Comparison of ENCODE assay signal across 9 cellular contexts in genomic region chr11:111913997-111914396, GRCh38. TPM values are rescaled to one million over a fixed set of nuclear protein-coding genes. Genes with fewer than 3 reads are reported as not detected.
DNase-seq lines count a peak whose midpoint lies in the region; ATAC-seq, FAIRE-seq and TF ChIP-seq lines count a peak whose summit lies in the region.
"Had no signal": no experiment of that assay in that cellular context is flagged by ENCODE, and none has a peak within 500 bp of the region (broad histone marks: within the 10 kb centered on the region; RNA-seq: fewer than 3 reads in every experiment).

No MANE protein-coding gene starts in this region.

- H2BK12ac ChIP-seq in H1 (ENCODE audit: low read depth, low read length), result peak overlapping the region; percentile 98; the same call in 1 of the 2 replicates

- no peak overlapping the region for H3K9ac ChIP-seq in H1 (replicated peaks in 1 of 4; ENCODE audit: extremely low read depth in 1 of 4, low read depth in 3 of 4, low read length in 3 of 4)
- no peak overlapping the region for H3K9ac ChIP-seq in MM.1S (ENCODE audit: low read length)

- H3K27me3 ChIP-seq in MG63 (no peaks in the 10 kb centered on the region), H1 (replicated peaks in 1 of 4; ENCODE audit: control insufficient read depth in 3 of 4, extremely low read depth in 1 of 4, insufficient read depth in 3 of 4, low read length in 3 of 4) (no peaks in the 10 kb centered on the region), lung (ENCODE audit: control insufficient read depth, insufficient read depth) (no peaks in the 10 kb centered on the region), thoracic aorta (replicated peaks; ENCODE audit: insufficient read depth) (no peaks in the 10 kb centered on the region), MM.1S (replicated peaks; ENCODE audit: insufficient read depth, low read length) (no peaks in the 10 kb centered on the region; the same call in 1 of the 2 replicates), PC-9 (ENCODE audit: insufficient read depth, low read depth) (no peaks in the 10 kb centered on the region)

- no peak overlapping the region for H3K14ac ChIP-seq in H1 (ENCODE audit: insufficient read length)

- H3K4ac ChIP-seq in H1 (replicated peaks; ENCODE audit: insufficient read length, low read depth, low read length), result no peak overlapping the region

- H4K91ac ChIP-seq in H1 (replicated peaks; ENCODE audit: insufficient read length, low read length), result peak overlapping the region; percentile 29

- H3K9me2 ChIP-seq in MM.1S (replicated peaks; ENCODE audit: insufficient read depth, low read length) (no peaks in the 10 kb centered on the region), PC-9 (ENCODE audit: insufficient read depth) (peaks cover 3% of the 10 kb centered on the region; the same call in 1 of the 2 replicates)

- H3K4me1 ChIP-seq in H1 (replicated peaks in 1 of 4; ENCODE audit: control insufficient read depth in 3 of 4, insufficient read depth in 4 of 4, low read length in 3 of 4), result peaks cover 3 to 19% (median 11%) of the 10 kb centered on the region in 4 experiments
- no peaks in the 10 kb centered on the region for H3K4me1 ChIP-seq in lung (ENCODE audit: control insufficient read depth in 2 of 2, insufficient read depth in 2 of 2, low read length in 2 of 2)
- peaks cover 10 to 42% of the 10 kb centered on the region in 2 donors for H3K4me1 ChIP-seq in thoracic aorta (ENCODE audit: control insufficient read depth in 1 of 2, low read depth in 2 of 2)
- no peaks in the 10 kb centered on the region for H3K4me1 ChIP-seq in MM.1S (ENCODE audit: low read length)
- peaks cover 17% of the 10 kb centered on the region for H3K4me1 ChIP-seq in PC-9 (replicated peaks; ENCODE audit: insufficient read depth)

- H3F3A ChIP-seq in MM.1S (ENCODE audit: insufficient read depth, low read length) (no peaks in the 10 kb centered on the region; the same call in 1 of the 2 replicates), PC-9 (ENCODE audit: insufficient read depth, low read depth) (peaks cover 11% of the 10 kb centered on the region; the same call in 1 of the 2 replicates)

- TF ChIP-seq EP300 in H1 (IDR thresholded peaks at IDR 0.05; ENCODE audit: borderline replicate concordance in 1 of 2, low read depth in 2 of 2, low read length in 2 of 2), result no peak

- peak overlapping the region; percentile 93; the same call in 1 of the 2 replicates for H2BK20ac ChIP-seq in H1 (ENCODE audit: low read length)

- H3K23ac ChIP-seq in H1 (ENCODE audit: insufficient read length), result no peak overlapping the region

- CTCF ChIA-PET in H1 (lab: Charles Lee; ENCODE audit: partially characterized antibody) (interaction anchor here (0.7 to 3.5 kb wide), 11 partner anchors 10 to 200 kb away, joined by 3 to 23 read pairs (median 4); partner anchors contain the start of gene DIXDC1), PC-9 (lab: Charles Lee) (no interaction called here)

- H3K56ac ChIP-seq in H1 (replicated peaks; ENCODE audit: insufficient read length, low read depth, low read length), result no peak overlapping the region

- no peak overlapping the region for H2BK5ac ChIP-seq in H1 (ENCODE audit: low read depth, low read length)

- no peak overlapping the region for H4K5ac ChIP-seq in H1 (ENCODE audit: insufficient read length, low read depth, low read length)

- no peaks in the 10 kb centered on the region for H3K79me2 ChIP-seq in H1 (ENCODE audit: control insufficient read depth in 1 of 2, insufficient read depth in 2 of 2, low read length in 2 of 2)
- H3K79me2 ChIP-seq in MM.1S (ENCODE audit: low read length), result no peaks in the 10 kb centered on the region
- H3K79me2 ChIP-seq in PC-9 (ENCODE audit: low read depth), result no peaks in the 10 kb centered on the region

- no TSS peak for BruUV-seq in PC-9 (replicated peaks; lab: Mats Ljungman, UMichigan)

- H3K4me2 ChIP-seq in H1 (ENCODE audit: insufficient read depth in 1 of 2, low read depth in 2 of 2, low read length in 2 of 2) (no peak overlapping the region), MM.1S (ENCODE audit: low read depth, low read length) (no peak overlapping the region), PC-9 (no peak overlapping the region)

- TF ChIP-seq POLR2A in H1 (IDR thresholded peaks at IDR 0.05; ENCODE audit: control extremely low read depth in 1 of 2, low read depth in 2 of 2, low read length in 2 of 2), result no peak

- H3K27ac ChIP-seq in H1 (ENCODE audit: low read depth, low read length), result no peak overlapping the region
- H3K27ac ChIP-seq in lung (ENCODE audit: low read depth in 1 of 2, low read length in 1 of 2), result peak overlapping the region; percentile 52 to 88
- H3K27ac ChIP-seq in thoracic aorta, result peak overlapping the region; percentile 99 to 100
- no peak overlapping the region for H3K27ac ChIP-seq in MM.1S (ENCODE audit: low read length)
- H3K27ac ChIP-seq in PC-9, result no peak overlapping the region

- no peak overlapping the region for H2BK120ac ChIP-seq in H1 (replicated peaks; ENCODE audit: low read depth, low read length)

- no peak overlapping the region for H3K18ac ChIP-seq in H1 (ENCODE audit: extremely low read depth, low read length)

- no peak overlapping the region for H2BK15ac ChIP-seq in H1 (ENCODE audit: low read length)

- no peak for ATAC-seq in lung (ENCODE audit: insufficient read depth, low FRiP score)
- ATAC-seq in thoracic aorta (ENCODE audit: insufficient number of reproducible peaks, low FRiP score, low read depth), result peak; percentile 31
- no peak for ATAC-seq in HG02938 (IDR thresholded peaks at IDR 0.05; ENCODE audit: unreplicated experiment)
- ATAC-seq in HG02588 (IDR thresholded peaks at IDR 0.05; ENCODE audit: unreplicated experiment), result no peak

- no peak overlapping the region for H2AK5ac ChIP-seq in H1 (ENCODE audit: low read depth, low read length)

- peaks cover 4% of the 10 kb centered on the region; the same call in 1 of the 2 replicates for H3K23me2 ChIP-seq in H1 (ENCODE audit: low read depth, low read length)

- FAIRE-seq in H1 (lab: Jason Lieb, UNC), result no peak

- no peak overlapping the region for H2AFZ ChIP-seq in H1 (ENCODE audit: low read length)
- no peak overlapping the region for H2AFZ ChIP-seq in MM.1S (ENCODE audit: low read length)
- no peak overlapping the region for H2AFZ ChIP-seq in PC-9

- no peak overlapping the region for H4K8ac ChIP-seq in H1 (ENCODE audit: extremely low read depth, insufficient read depth, low read length)

- 82% methylated on average over 4 of the region's 4 CpGs; no CpG with 5 or more reads in 1 of the 2 experiments for WGBS in H1 (ENCODE audit: extremely low coverage in 1 of 2, insufficient coverage in 1 of 2, insufficient read length in 1 of 2, insufficient replicate concordance in 2 of 2, low coverage in 1 of 2, low lambda C conversion rate in 2 of 2, missing lambda C conversion rate in 1 of 2), 2 experiments
- 48 to 70% methylated on average over 4 of the region's 4 CpGs for WGBS in lung, 2 donors

- intact Hi-C loops in PC-9 (cut with micrococcal nuclease; ENCODE audit: unreplicated experiment), result no loop called here

- POLR2A ChIA-PET in H1 (lab: Charles Lee; ENCODE audit: partially characterized antibody) (interaction anchor here (1.0 to 2.3 kb wide), 2 partner anchors 13 to 34 kb away, joined by 4 to 8 read pairs; no protein-coding TSS in a partner anchor), PC-9 (lab: Charles Lee; ENCODE audit: unreplicated experiment) (no interaction called here)

- no peaks in the 10 kb centered on the region for H3K79me1 ChIP-seq in H1 (ENCODE audit: low read depth, low read length)

- H3K36me3 ChIP-seq in MG63 (no peaks in the 10 kb centered on the region), H1 (ENCODE audit: control insufficient read depth in 2 of 4, insufficient read depth in 4 of 4, low read length in 3 of 4) (no peaks in the 10 kb centered on the region), lung (ENCODE audit: control insufficient read depth in 2 of 2, insufficient read depth in 2 of 2, low read length in 2 of 2) (peaks cover 0 to 6% of the 10 kb centered on the region in 2 donors), thoracic aorta (no peaks in the 10 kb centered on the region), MM.1S (replicated peaks; ENCODE audit: insufficient read depth, low read length) (no peaks in the 10 kb centered on the region), PC-9 (ENCODE audit: low read depth) (no peaks in the 10 kb centered on the region)

- DNase-seq in MG63 (peak; percentile 53), H1 (ENCODE audit: low read depth in 1 of 2, low spot score in 2 of 2) (no peak), lung (ENCODE audit: low spot score) (no peak), thoracic aorta (ENCODE audit: low spot score) (peak; percentile 47), MM.1S (no peak), PC-9 (no peak)
- DNase-seq: activated CD4-positive, alpha-beta T cell treated with anti-CD3 and anti-CD28 coated beads, Interleukin-2, amount 10 ng/mL, durations not matched to agents 24 days and 14 days had no signal

- H4K20me1 ChIP-seq in H1 (replicated peaks in 1 of 2; ENCODE audit: control insufficient read depth in 1 of 2, insufficient read depth in 2 of 2, low read length in 2 of 2) (no peaks in the 10 kb centered on the region), MM.1S (ENCODE audit: insufficient read depth, low read length) (no peaks in the 10 kb centered on the region), PC-9 (ENCODE audit: insufficient read depth) (no peaks in the 10 kb centered on the region)

- H3K4me3 ChIP-seq in MG63, result no peak overlapping the region
- H3K4me3 ChIP-seq in H1 (ENCODE audit: extremely low read depth in 1 of 4, insufficient read depth in 2 of 4, low read depth in 3 of 4, low read length in 4 of 4), result no peak overlapping the region
- H3K4me3 ChIP-seq in lung, result no peak overlapping the region
- H3K4me3 ChIP-seq in thoracic aorta, result peak overlapping the region; percentile 76
- no peak overlapping the region for H3K4me3 ChIP-seq in MM.1S (ENCODE audit: low read length)
- H3K4me3 ChIP-seq in PC-9, result no peak overlapping the region

- TF ChIP-seq RAD21 in H1 (IDR thresholded peaks at IDR 0.05 in 1 of 2, conservative IDR thresholded peaks at IDR 0.05 in 1 of 2; ENCODE audit: low read depth in 2 of 2, low read length in 2 of 2), result no peak

- no peak for TF ChIP-seq CTCF in H1 (IDR thresholded peaks at IDR 0.05; ENCODE audit: control extremely low read depth in 1 of 3, insufficient read depth in 1 of 3, low read depth in 1 of 3, low read length in 3 of 3)
- TF ChIP-seq CTCF in lung (IDR thresholded peaks at IDR 0.05; ENCODE audit: control extremely low read depth, extremely low read depth), result no peak
- TF ChIP-seq CTCF in thoracic aorta (IDR thresholded peaks at IDR 0.05), result no peak
- TF ChIP-seq CTCF in MM.1S (IDR thresholded peaks at IDR 0.05; ENCODE audit: low read length), result no peak
- TF ChIP-seq CTCF in PC-9 (conservative IDR thresholded peaks at IDR 0.05), result no peak

- H3K9me3 ChIP-seq in MG63 (no peaks in the 10 kb centered on the region), H1 (ENCODE audit: insufficient read depth in 2 of 2, low read depth in 1 of 2, low read length in 1 of 2) (no peaks in the 10 kb centered on the region), lung (ENCODE audit: control insufficient read depth in 2 of 2, insufficient read depth in 1 of 2, low read length in 1 of 2) (no peaks in the 10 kb centered on the region), thoracic aorta (no peaks in the 10 kb centered on the region), MM.1S (replicated peaks; ENCODE audit: insufficient read depth, low read length) (no peaks in the 10 kb centered on the region), PC-9 (ENCODE audit: insufficient read depth, low read depth) (no peaks in the 10 kb centered on the region)

RNA-seq across cellular contexts. Expression of gene HSPB2, which starts 1.5 kb away (rescaled TPM):
- total RNA-seq in MG63 (2014; rRNA removed; shearing (Covaris generic); ENCODE audit: low replicate concordance), result 3.8 TPM in 1 of 2 replicates, not detected in the other
- total RNA-seq in H1 (2021; fragmentation: NEBNext Ultra II Directional; extraction: Animal tissue kit (Norgen Biotek cat#: 25700)), result 0.32 and 1.0 TPM in 2 replicates
- 0.86 and 1.4 TPM in 2 replicates for polyA plus RNA-seq in H1 (2011; rRNA removed)
- 0.66 TPM for polyA plus RNA-seq in H1 (2011; cell fraction: cytosol; rRNA removed)
- 0.77 TPM for polyA plus RNA-seq in H1 (2011; cell fraction: nucleus; rRNA removed)
- 0.44 to 0.58 TPM (median 0.51 TPM) in 3 of 4 replicates, not detected in the other for polyA plus RNA-seq in H1 (2012, experiment 1 of 2)
- polyA plus RNA-seq in H1 (2012, experiment 2 of 2), result 0.39 TPM
- 0.08 TPM for polyA plus RNA-seq in H1 (2013, experiment 1 of 2)
- 0.31 TPM for polyA plus RNA-seq in H1 (2013, experiment 2 of 2)
- polyA minus RNA-seq in H1 (2011; rRNA and poly(A)+ RNA removed), result 0.32 TPM in 1 of 2 replicates, not detected in the other
- polyA minus RNA-seq in H1 (2011; cell fraction: cytosol; rRNA and poly(A)+ RNA removed), result not detected
- polyA minus RNA-seq in H1 (2011; cell fraction: nucleus; rRNA and poly(A)+ RNA removed), result not detected
- 1 to 10 TPM in 1 of 2 donors, under 1 TPM in 1; 0.65 to 4.8 TPM for total RNA-seq in lung
- 1 to 10 TPM; 2.9 to 5.4 TPM for polyA plus RNA-seq in lung
- total RNA-seq in thoracic aorta, result 1 to 10 TPM; 2.2 to 3.1 TPM
- total RNA-seq in PC-9 (2021), result 0.28 and 0.80 TPM in 2 replicates
- total RNA-seq: activated CD4-positive, alpha-beta T cell treated with anti-CD3 and anti-CD28 coated beads, Interleukin-2, amount 10 ng/mL, durations not matched to agents 24 days and 14 days had no signal

RNA-seq across cellular contexts. Expression of gene CRYAB, which starts 2.4 kb away (rescaled TPM):
- 0.67 and 15.7 TPM in 2 replicates for total RNA-seq in MG63 (2014; rRNA removed; shearing (Covaris generic); ENCODE audit: low replicate concordance)
- total RNA-seq in H1 (2021; fragmentation: NEBNext Ultra II Directional; extraction: Animal tissue kit (Norgen Biotek cat#: 25700)), result 2.0 and 4.0 TPM in 2 replicates
- polyA plus RNA-seq in H1 (2011; rRNA removed) (1.9 and 2.9 TPM in 2 replicates), lung (10 to 100 TPM; 60.8 to 73.0 TPM)
- polyA plus RNA-seq in H1 (2011; cell fraction: cytosol; rRNA removed), result 1.4 TPM
- 2.9 TPM for polyA plus RNA-seq in H1 (2011; cell fraction: nucleus; rRNA removed)
- polyA plus RNA-seq in H1 (2012, experiment 1 of 2), result 1.6 to 4.0 TPM (median 2.3 TPM) in 4 replicates
- polyA plus RNA-seq in H1 (2012, experiment 2 of 2), result 2.0 TPM
- polyA plus RNA-seq in H1 (2013, experiment 1 of 2), result 1.6 TPM
- polyA plus RNA-seq in H1 (2013, experiment 2 of 2), result 2.0 TPM
- polyA minus RNA-seq in H1 (2011; rRNA and poly(A)+ RNA removed), result 0.34 and 0.69 TPM in 2 replicates
- polyA minus RNA-seq in H1 (2011; cell fraction: cytosol; rRNA and poly(A)+ RNA removed), result not detected
- polyA minus RNA-seq in H1 (2011; cell fraction: nucleus; rRNA and poly(A)+ RNA removed), result not detected
- total RNA-seq in lung (10 to 100 TPM; 12.0 to 60.8 TPM), thoracic aorta (100 to 1,000 TPM; 325 to 387 TPM), PC-9 (2021) (not detected in 2 replicates)
- total RNA-seq: activated CD4-positive, alpha-beta T cell treated with anti-CD3 and anti-CD28 coated beads, Interleukin-2, amount 10 ng/mL, durations not matched to agents 24 days and 14 days had no signal

RNA-seq across cellular contexts. Expression of gene C11orf52, which starts 4.7 kb away (rescaled TPM):
- not detected in 2 replicates for total RNA-seq in MG63 (2014; rRNA removed; shearing (Covaris generic); ENCODE audit: low replicate concordance)
- total RNA-seq in H1 (2021; fragmentation: NEBNext Ultra II Directional; extraction: Animal tissue kit (Norgen Biotek cat#: 25700)), result 1.7 and 2.2 TPM in 2 replicates
- polyA plus RNA-seq in H1 (2011; rRNA removed) (2.7 and 3.4 TPM in 2 replicates), lung (10 to 100 TPM; 14.6 to 20.4 TPM)
- polyA plus RNA-seq in H1 (2011; cell fraction: cytosol; rRNA removed), result 3.1 TPM
- polyA plus RNA-seq in H1 (2011; cell fraction: nucleus; rRNA removed), result 5.2 TPM
- polyA plus RNA-seq in H1 (2012, experiment 1 of 2), result 2.0 to 3.5 TPM (median 3.1 TPM) in 4 replicates
- polyA plus RNA-seq in H1 (2012, experiment 2 of 2), result 2.5 TPM
- polyA plus RNA-seq in H1 (2013, experiment 1 of 2), result 1.5 TPM
- polyA plus RNA-seq in H1 (2013, experiment 2 of 2), result 1.5 TPM
- polyA minus RNA-seq in H1 (2011; rRNA and poly(A)+ RNA removed), result 1.7 and 2.3 TPM in 2 replicates
- polyA minus RNA-seq in H1 (2011; cell fraction: cytosol; rRNA and poly(A)+ RNA removed), result 2.2 TPM
- polyA minus RNA-seq in H1 (2011; cell fraction: nucleus; rRNA and poly(A)+ RNA removed), result 2.0 TPM
- total RNA-seq in lung (10 to 100 TPM; 11.1 to 16.0 TPM), thoracic aorta (1 to 10 TPM in 1 of 2 donors, under 1 TPM in 1; 0.99 to 4.7 TPM), PC-9 (2021) (2.9 and 6.4 TPM in 2 replicates)
- total RNA-seq: activated CD4-positive, alpha-beta T cell treated with anti-CD3 and anti-CD28 coated beads, Interleukin-2, amount 10 ng/mL, durations not matched to agents 24 days and 14 days had no signal

RNA-seq across cellular contexts. Expression of gene DIXDC1, which starts 23.1 kb away (rescaled TPM):
- total RNA-seq in MG63 (2014; rRNA removed; shearing (Covaris generic); ENCODE audit: low replicate concordance), result 5.2 and 7.0 TPM in 2 replicates
- total RNA-seq in H1 (2021; fragmentation: NEBNext Ultra II Directional; extraction: Animal tissue kit (Norgen Biotek cat#: 25700)), result 15.4 and 17.1 TPM in 2 replicates
- 4.8 and 5.9 TPM in 2 replicates for polyA plus RNA-seq in H1 (2011; rRNA removed)
- 8.9 TPM for polyA plus RNA-seq in H1 (2011; cell fraction: cytosol; rRNA removed)
- 8.7 TPM for polyA plus RNA-seq in H1 (2011; cell fraction: nucleus; rRNA removed)
- 8.7 to 9.8 TPM (median 9.4 TPM) in 4 replicates for polyA plus RNA-seq in H1 (2012, experiment 1 of 2)
- polyA plus RNA-seq in H1 (2012, experiment 2 of 2), result 1.2 TPM
- polyA plus RNA-seq in H1 (2013, experiment 1 of 2), result 7.7 TPM
- 6.8 TPM for polyA plus RNA-seq in H1 (2013, experiment 2 of 2)
- polyA minus RNA-seq in H1 (2011; rRNA and poly(A)+ RNA removed), result 20.2 and 24.9 TPM in 2 replicates
- 11.9 TPM for polyA minus RNA-seq in H1 (2011; cell fraction: cytosol; rRNA and poly(A)+ RNA removed)
- 26.2 TPM for polyA minus RNA-seq in H1 (2011; cell fraction: nucleus; rRNA and poly(A)+ RNA removed)
- total RNA-seq in lung, result 10 to 100 TPM; 17.2 to 32.1 TPM
- polyA plus RNA-seq in lung, result 1 to 10 TPM; 3.1 to 3.9 TPM
- total RNA-seq in thoracic aorta, result 10 to 100 TPM; 92.7 to 94.2 TPM
- 4.4 and 4.9 TPM in 2 replicates for total RNA-seq in PC-9 (2021)

RNA-seq across cellular contexts. Expression of gene CFAP68, which starts 34.7 kb away (rescaled TPM):
- 11.3 and 27.4 TPM in 2 replicates for total RNA-seq in MG63 (2014; rRNA removed; shearing (Covaris generic); ENCODE audit: low replicate concordance)
- 21.4 and 22.6 TPM in 2 replicates for total RNA-seq in H1 (2021; fragmentation: NEBNext Ultra II Directional; extraction: Animal tissue kit (Norgen Biotek cat#: 25700))
- polyA plus RNA-seq in H1 (2011; rRNA removed) (28.7 and 43.1 TPM in 2 replicates), lung (10 to 100 TPM; 15.2 to 49.0 TPM)
- 29.0 TPM for polyA plus RNA-seq in H1 (2011; cell fraction: cytosol; rRNA removed)
- polyA plus RNA-seq in H1 (2011; cell fraction: nucleus; rRNA removed), result 20.6 TPM
- 31.1 to 42.7 TPM (median 37.9 TPM) in 4 replicates for polyA plus RNA-seq in H1 (2012, experiment 1 of 2)
- 12.3 TPM for polyA plus RNA-seq in H1 (2012, experiment 2 of 2)
- 44.8 TPM for polyA plus RNA-seq in H1 (2013, experiment 1 of 2)
- 49.2 TPM for polyA plus RNA-seq in H1 (2013, experiment 2 of 2)
- 24.7 and 47.9 TPM in 2 replicates for polyA minus RNA-seq in H1 (2011; rRNA and poly(A)+ RNA removed)
- polyA minus RNA-seq in H1 (2011; cell fraction: cytosol; rRNA and poly(A)+ RNA removed), result 7.2 TPM
- 13.5 TPM for polyA minus RNA-seq in H1 (2011; cell fraction: nucleus; rRNA and poly(A)+ RNA removed)
- total RNA-seq in lung (10 to 100 TPM; 17.5 to 27.4 TPM), thoracic aorta (1 to 10 TPM; 1.9 to 9.7 TPM), PC-9 (2021) (27.4 and 46.8 TPM in 2 replicates)

Comparison
In these comparisons a context has a peak if more than half of its experiments do, and no peak if none do; other contexts are left out.
1. DNase-seq: peak in MG63 (single experiment) and thoracic aorta (single experiment); none in H1 (0 of 2), lung (single experiment), MM.1S (single experiment) and PC-9 (0 of 2).
2. H3K27ac ChIP-seq: peak in lung (2 of 2) and thoracic aorta (2 of 2); none in H1 (single experiment), MM.1S (single experiment) and PC-9 (single experiment).
3. RNA of gene CRYAB, which starts 2.4 kb away (total RNA-seq): 325 to 387 TPM in thoracic aorta; 12.0 to 60.8 TPM in lung, 0.67 to 15.7 TPM in MG63, 2.0 to 4.0 TPM in H1 and not detected in PC-9; every median in the first group is over 4 times any median in the second.